In genomic region chr4:139858436-139859225, GRCh38 we compare ENCODE assay signal across 10 cellular contexts.
A peak's percentile ranks its signal among the peaks of the same experiment; 100 is the strongest.
DNase-seq lines count a peak whose midpoint lies in the region; ATAC-seq and TF ChIP-seq lines count a peak whose summit lies in the region.
"Had no signal": no experiment of that assay in that cellular context is flagged by ENCODE, and none has a peak within 500 bp of the region (broad histone marks: within the 10 kb centered on the region; RNA-seq: fewer than 3 reads in every experiment).

No MANE protein-coding gene starts in this region.

- H2AFZ ChIP-seq in DND-41 (ENCODE audit: low read depth, low read length) (no peak overlapping the region), mesenchymal stem cell (ENCODE audit: low read depth, low read length) (no peak overlapping the region)

- H2BK15ac ChIP-seq in mesenchymal stem cell (ENCODE audit: low read depth, poor library complexity, severe bottlenecking): no peak overlapping the region

- H3K9ac ChIP-seq in DND-41 (ENCODE audit: low read depth, low read length) (no peak overlapping the region), mesenchymal stem cell (ENCODE audit: low read length) (no peak overlapping the region)

- TF ChIP-seq POLR2A in lower leg skin (IDR thresholded peaks at IDR 0.05): no peak

- no peak for DNase-seq in DND-41
- no peak for DNase-seq in cerebellum (ENCODE audit: low spot score)
- no peak for DNase-seq in WERI-Rb-1
- DNase-seq in lower leg skin (ENCODE audit: low spot score in 2 of 2): no peak
- DNase-seq in mesenchymal stem cell: no peak
- DNase-seq: NCI-H524 treated with DMSO at 0.1 percent for 48 hours, psoas muscle had no signal

- WGBS in lower leg skin, 2 donors: 85 to 91% methylated on average over 8 of the region's 8 CpGs
- WGBS in mesenchymal stem cell: 100% methylated on average over 6 of the region's 8 CpGs

- H4K8ac ChIP-seq in mesenchymal stem cell (ENCODE audit: low read length): no peak overlapping the region

- intact Hi-C loops in lower leg skin (cut with DNase I; ENCODE audit: low total_unique reads): no loop called here

- no peak overlapping the region for H2AK5ac ChIP-seq in mesenchymal stem cell (ENCODE audit: low read length, severe bottlenecking)

- H2BK120ac ChIP-seq in mesenchymal stem cell (ENCODE audit: low read depth, low read length): no peak overlapping the region

- peak overlapping the region; percentile 16; the same call in 1 of the 2 replicates for H3K27ac ChIP-seq in DND-41 (ENCODE audit: low read length)
- peak overlapping the region; percentile 77 for H3K27ac ChIP-seq in VCaP
- H3K27ac ChIP-seq in WERI-Rb-1: no peak overlapping the region
- no peak overlapping the region for H3K27ac ChIP-seq in mesenchymal stem cell (ENCODE audit: low read length, poor library complexity, severe bottlenecking)
- H3K27ac ChIP-seq: psoas muscle had no signal

- no peaks in the 10 kb centered on the region for H4K20me1 ChIP-seq in DND-41 (ENCODE audit: insufficient read depth, low read length)

- no peak overlapping the region for H3K14ac ChIP-seq in mesenchymal stem cell (ENCODE audit: low read length in 2 of 2)

- no peak overlapping the region for H3K18ac ChIP-seq in mesenchymal stem cell (ENCODE audit: low read depth in 1 of 2, low read length in 2 of 2)

- H3K4me3 ChIP-seq in DND-41 (ENCODE audit: low read depth in 1 of 2, low read length in 2 of 2): no peak overlapping the region
- no peak overlapping the region for H3K4me3 ChIP-seq in WERI-Rb-1 (ENCODE audit: low read depth, low read length)
- no peak overlapping the region for H3K4me3 ChIP-seq in lower leg skin (ENCODE audit: low read depth, poor library complexity, severe bottlenecking)
- no peak overlapping the region for H3K4me3 ChIP-seq in mesenchymal stem cell (ENCODE audit: insufficient read depth in 1 of 2, low read depth in 1 of 2, low read length in 2 of 2)
- H3K4me3 ChIP-seq: psoas muscle had no signal

- H3K4me1 ChIP-seq in DND-41 (ENCODE audit: insufficient read depth, low read length): peaks cover 33% of the 10 kb centered on the region
- H3K4me1 ChIP-seq in mesenchymal stem cell (ENCODE audit: control insufficient read depth, insufficient read depth, low read depth, low read length): peaks cover 3% of the 10 kb centered on the region
- H3K4me1 ChIP-seq: psoas muscle had no signal

- H2BK12ac ChIP-seq in mesenchymal stem cell (ENCODE audit: low read length in 2 of 2): peak overlapping the region in 1 of 2 experiments; percentile 15

- H3K79me2 ChIP-seq in DND-41 (ENCODE audit: insufficient read depth, low read length): no peaks in the 10 kb centered on the region; the same call in 1 of the 2 replicates

- TF ChIP-seq CTCF in DND-41 (IDR thresholded peaks at IDR 0.05; ENCODE audit: borderline replicate concordance, extremely low read depth, low read length, poor library complexity, severe bottlenecking): no peak
- TF ChIP-seq CTCF in VCaP (conservative IDR thresholded peaks at IDR 0.05): no peak
- TF ChIP-seq CTCF in WERI-Rb-1 (IDR thresholded peaks at IDR 0.05; ENCODE audit: low read depth, low read length): no peak
- TF ChIP-seq CTCF in lower leg skin (IDR thresholded peaks at IDR 0.05): no peak

- H2BK5ac ChIP-seq in mesenchymal stem cell (ENCODE audit: low read depth, low read length, poor library complexity, severe bottlenecking): no peak overlapping the region

- no peak overlapping the region for H3K4me2 ChIP-seq in DND-41 (ENCODE audit: insufficient read depth, low read length)
- H3K4me2 ChIP-seq in mesenchymal stem cell (ENCODE audit: low read length, poor library complexity, severe bottlenecking): no peak overlapping the region

- H3K79me1 ChIP-seq in mesenchymal stem cell (replicated peaks; ENCODE audit: low read length, poor library complexity, severe bottlenecking): peaks cover 2% of the 10 kb centered on the region

- H3K9me3 ChIP-seq in DND-41 (ENCODE audit: insufficient read depth, low read length, severe bottlenecking): no peaks in the 10 kb centered on the region
- H3K9me3 ChIP-seq in WERI-Rb-1 (ENCODE audit: severe bottlenecking): no peaks in the 10 kb centered on the region
- no peaks in the 10 kb centered on the region for H3K9me3 ChIP-seq in mesenchymal stem cell (ENCODE audit: control insufficient read depth, low read length)
- H3K9me3 ChIP-seq: psoas muscle had no signal

- H3K27me3 ChIP-seq in DND-41 (ENCODE audit: insufficient read depth, low read length, poor library complexity): no peaks in the 10 kb centered on the region
- H3K27me3 ChIP-seq in WERI-Rb-1 (ENCODE audit: insufficient read depth, low read depth, severe bottlenecking): no peaks in the 10 kb centered on the region
- no peaks in the 10 kb centered on the region for H3K27me3 ChIP-seq in mesenchymal stem cell (ENCODE audit: control insufficient read depth in 1 of 2, insufficient read depth in 1 of 2, low read length in 2 of 2)

- no peak overlapping the region for H3K4ac ChIP-seq in mesenchymal stem cell (ENCODE audit: low read depth in 1 of 2, low read length in 2 of 2)

- H3K23ac ChIP-seq in mesenchymal stem cell (ENCODE audit: low read length in 2 of 2): no peak overlapping the region

- no peak overlapping the region for H4K91ac ChIP-seq in mesenchymal stem cell (ENCODE audit: low read length)

- H3K36me3 ChIP-seq in DND-41 (ENCODE audit: insufficient read depth, low read length) (no peaks in the 10 kb centered on the region), WERI-Rb-1 (no peaks in the 10 kb centered on the region), mesenchymal stem cell (ENCODE audit: control insufficient read depth in 1 of 2, insufficient read depth in 2 of 2, low read depth in 1 of 2, low read length in 2 of 2) (peaks cover 0 to 4% of the 10 kb centered on the region in 2 experiments)

- no peak for ATAC-seq in DND-41 (ENCODE audit: insufficient read depth, low read depth)
- ATAC-seq in GM19025 (IDR thresholded peaks at IDR 0.05; ENCODE audit: low read depth, unreplicated experiment): peak; percentile 95
- peak; percentile 92 for ATAC-seq in HG02840 (IDR thresholded peaks at IDR 0.05; ENCODE audit: low FRiP score, unreplicated experiment)
- ATAC-seq: psoas muscle had no signal

Comparison
In these comparisons a context has a peak if more than half of its experiments do, and no peak if none do; other contexts are left out.
1. H3K27ac ChIP-seq: peak in DND-41 (single experiment) and VCaP (single experiment); none in WERI-Rb-1 (single experiment) and mesenchymal stem cell (single experiment).